In the genomic region with DNA sequence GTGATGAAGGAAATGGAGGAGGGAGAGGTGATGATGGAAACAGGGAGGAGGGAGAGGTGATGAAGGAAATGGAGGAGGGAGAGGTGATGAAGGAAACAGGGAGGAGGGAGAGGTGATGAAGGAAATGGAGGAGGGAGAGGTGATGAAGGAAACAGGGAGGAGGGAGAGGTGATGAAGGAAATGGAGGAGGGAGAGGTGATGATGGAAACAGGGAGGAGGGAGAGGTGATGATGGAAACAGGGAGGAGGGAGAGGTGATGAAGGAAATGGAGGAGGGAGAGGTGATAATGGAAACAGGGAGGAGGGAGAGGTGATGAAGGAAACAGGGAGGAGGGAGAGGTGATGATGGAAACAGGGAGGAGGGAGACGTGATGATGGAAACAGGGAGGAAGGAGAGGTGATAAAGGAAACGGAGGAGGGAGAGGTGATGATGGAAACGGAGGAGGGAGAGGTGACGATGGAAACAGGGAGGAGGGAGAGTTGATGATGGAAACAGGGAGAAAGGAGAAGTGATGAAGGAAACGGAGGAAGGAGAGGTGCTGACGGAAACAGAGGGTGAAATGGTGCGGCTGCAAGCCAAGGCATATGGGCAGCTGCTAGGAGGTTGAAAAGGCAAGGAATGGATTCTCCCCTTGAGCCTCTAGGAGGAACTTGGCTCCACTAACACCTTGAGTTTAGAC, we compare ENCODE assay signal across 12 cellular contexts. TPM values are rescaled to one million over a fixed set of nuclear protein-coding genes. Genes with fewer than 3 reads are reported as not detected.
DNase-seq lines count a peak whose midpoint lies in the region; ATAC-seq, FAIRE-seq and TF ChIP-seq lines count a peak whose summit lies in the region.
"Not testable (repeated sequence)": the region's sequence is repeated elsewhere in the genome, so short reads cannot be mapped to it uniquely, and the experiment has no call there.
"Had no signal": no experiment of that assay in that cellular context is flagged by ENCODE, and none has a peak within 500 bp of the region (broad histone marks: within the 10 kb centered on the region; RNA-seq: fewer than 3 reads in every experiment).

No MANE protein-coding gene starts in this region.

- 40% methylated on average over 1 of the region's 7 CpGs for WGBS in K562 (ENCODE audit: insufficient coverage, low coverage, missing lambda C conversion rate)
- 79 to 83% methylated on average over 6 of the region's 7 CpGs for WGBS in esophagus squamous epithelium, 2 donors
- WGBS in ovary, 3 donors, result 84 to 92% (median 86%) methylated on average over 6 of the region's 7 CpGs
- 93% methylated on average over 6 of the region's 7 CpGs for WGBS in thymus

- not testable (repeated sequence) for H3K4me1 Mint-ChIP-seq in IgD-negative memory B cell
- H3K4me1 Mint-ChIP-seq in T-helper 2 cell treated with Interferon-gamma antibody and Interleukin-4, amounts not matched to agents 5 μg/mL and 100 μg/mL, for 36 hours (ENCODE audit: low read depth), result peaks cover 29% of the 10 kb centered on the region

- H3K4me3 ChIP-seq in K562; esophagus squamous epithelium; ovary; thymus (ENCODE audit: low read length): not testable (repeated sequence)

- not testable (repeated sequence) for H4K20me1 ChIP-seq in K562 (replicated peaks; ENCODE audit: control insufficient read depth, insufficient read depth, low read length)

- H3K9ac ChIP-seq in K562 (ENCODE audit: insufficient read depth in 1 of 2, low read depth in 2 of 2, low read length in 2 of 2), result not testable (repeated sequence)

- H2AFZ ChIP-seq in K562 (ENCODE audit: low read depth, low read length), result not testable (repeated sequence)

- POLR2A ChIA-PET in K562 (lab: Yijun Ruan, JAX), result interaction anchor here (0.6 to 0.8 kb wide), 2 partner anchors 31 to 46 kb away, joined by 3 read pairs; no protein-coding TSS in a partner anchor

- not testable (repeated sequence) for TF ChIP-seq CTCF in K562 (IDR thresholded peaks at IDR 0.05 in 2 of 3, conservative IDR thresholded peaks at IDR 0.05 in 1 of 3; ENCODE audit: insufficient read depth in 2 of 3, low read depth in 1 of 3, low read length in 3 of 3); esophagus squamous epithelium (IDR thresholded peaks at IDR 0.05); ovary (IDR thresholded peaks at IDR 0.05)

- peaks cover 3 to 18% (median 7%) of the 10 kb centered on the region in 3 donors for H3K9me3 Mint-ChIP-seq in IgD-negative memory B cell
- peaks cover 26% of the 10 kb centered on the region for H3K9me3 Mint-ChIP-seq in T-helper 2 cell treated with Interferon-gamma antibody and Interleukin-4, amounts not matched to agents 5 μg/mL and 100 μg/mL, for 36 hours

- peak overlapping the region in 2 of 3 donors; percentile 19 to 91 for H3K27ac Mint-ChIP-seq in IgD-negative memory B cell
- H3K27ac Mint-ChIP-seq in T-helper 2 cell treated with Interferon-gamma antibody and Interleukin-4, amounts not matched to agents 5 μg/mL and 100 μg/mL, for 36 hours, result peak overlapping the region; percentile 4

- H3K4me1 ChIP-seq in K562 (replicated peaks in 1 of 2; ENCODE audit: control insufficient read depth in 2 of 2, insufficient read depth in 2 of 2, low read length in 2 of 2); ovary (ENCODE audit: insufficient read depth); thymus (ENCODE audit: control insufficient read depth, insufficient read depth, low read length): not testable (repeated sequence)
- peaks cover 0 to 12% (median 8%) of the 10 kb centered on the region in 3 donors for H3K4me1 ChIP-seq in esophagus squamous epithelium

- peaks cover 12% of the 10 kb centered on the region for H3K27me3 Mint-ChIP-seq in IgD-negative memory B cell
- H3K27me3 Mint-ChIP-seq in T-helper 2 cell treated with Interferon-gamma antibody and Interleukin-4, amounts not matched to agents 5 μg/mL and 100 μg/mL, for 36 hours (ENCODE audit: low read depth), result peaks cover 19% of the 10 kb centered on the region

- H3K4me2 ChIP-seq in K562 (ENCODE audit: insufficient read depth, low read length), result not testable (repeated sequence)

- not testable (repeated sequence) for TF ChIP-seq EP300 in K562 (IDR thresholded peaks at IDR 0.05; ENCODE audit: low read length); ovary (IDR thresholded peaks at IDR 0.05)

- intact Hi-C loops in K562 (cut with micrococcal nuclease); esophagus squamous epithelium (cut with DNase I); ovary (cut with DNase I): not testable (repeated sequence)

- H3K27me3 ChIP-seq in K562 (ENCODE audit: control insufficient read depth in 2 of 2, insufficient read depth in 2 of 2, low read length in 2 of 2); esophagus squamous epithelium; ovary; thymus (ENCODE audit: control insufficient read depth, insufficient read depth): not testable (repeated sequence)

- not testable (repeated sequence) for H3K36me3 ChIP-seq in K562 (ENCODE audit: control insufficient read depth, insufficient read depth, low read length); ovary; thymus (ENCODE audit: control insufficient read depth, insufficient read depth)
- H3K36me3 ChIP-seq in esophagus squamous epithelium, result peaks cover 0 to 54% (median 0%) of the 10 kb centered on the region in 3 donors

- in situ Hi-C loops in K562 (cut with MboI), result not testable (repeated sequence)

- not testable (repeated sequence) for BruUV-seq in K562 (replicated peaks; lab: Mats Ljungman, UMichigan)

- not testable (repeated sequence) for TF ChIP-seq RAD21 in K562 (CRISPR knock-in tag; conservative IDR thresholded peaks at IDR 0.05 in 1 of 2, IDR thresholded peaks at IDR 0.05 in 1 of 2)

- peak; percentile 6 for DNase-seq in DMS53 (lab: John Stamatoyannopoulos, UW)
- not testable (repeated sequence) for DNase-seq in T-helper 2 cell treated with Interferon-gamma antibody and Interleukin-4, amounts not matched to agents 5 μg/mL and 100 μg/mL, for 36 hours (ENCODE audit: low spot score); K562 (ENCODE audit: extremely low read depth in 1 of 4, low spot score in 3 of 4); esophagus squamous epithelium (lab: John Stamatoyannopoulos, UW); ovary

- H3K36me3 Mint-ChIP-seq in IgD-negative memory B cell; T-helper 2 cell treated with Interferon-gamma antibody and Interleukin-4, amounts not matched to agents 5 μg/mL and 100 μg/mL, for 36 hours (ENCODE audit: low read depth): not testable (repeated sequence)

- peak overlapping the region in 1 of 4 donors; percentile 5 for H3K4me3 Mint-ChIP-seq in IgD-negative memory B cell
- not testable (repeated sequence) for H3K4me3 Mint-ChIP-seq in T-helper 2 cell treated with Interferon-gamma antibody and Interleukin-4, amounts not matched to agents 5 μg/mL and 100 μg/mL, for 36 hours

- not testable (repeated sequence) for H3K9me1 ChIP-seq in K562 (ENCODE audit: control insufficient read depth, insufficient read depth, low read length)

- not testable (repeated sequence) for H3K27ac ChIP-seq in K562 (ENCODE audit: extremely low read depth, low read depth, low read length)
- H3K27ac ChIP-seq in esophagus squamous epithelium (peak overlapping the region; percentile 30 to 78 (median 53)), ovary (peak overlapping the region; percentile 41 to 67), thymus (ENCODE audit: low read depth) (peak overlapping the region; percentile 46)

- not testable (repeated sequence) for H3K79me2 ChIP-seq in K562 (ENCODE audit: control insufficient read depth, insufficient read depth, low read length)

- not testable (repeated sequence) for TF ChIP-seq POLR2A in K562 (conservative IDR thresholded peaks at IDR 0.05); esophagus squamous epithelium (IDR thresholded peaks at IDR 0.05); ovary (IDR thresholded peaks at IDR 0.05)

- CTCF ChIA-PET in K562 (lab: Yijun Ruan, JAX; ENCODE audit: low intra/inter-chr PET ratio), result not testable (repeated sequence)

- not testable (repeated sequence) for H3K9me3 ChIP-seq in K562 (replicated peaks; ENCODE audit: control insufficient read depth, insufficient read depth, low read depth, low read length); esophagus squamous epithelium; ovary; thymus (ENCODE audit: control insufficient read depth)

- FAIRE-seq in K562 (lab: Jason Lieb, UNC), result not testable (repeated sequence)

- not testable (repeated sequence) for ATAC-seq in K562

RNA-seq across cellular contexts. Expression of gene KREMEN1, which starts 47.4 kb away (rescaled TPM):
- polyA plus RNA-seq in IgD-negative memory B cell, result not detected
- total RNA-seq in K562 (2011; cell fraction: chromatin; rRNA removed; ENCODE audit: low replicate concordance), result 3.6 and 5.0 TPM in 2 replicates
- 4.2 and 4.5 TPM in 2 replicates for total RNA-seq in K562 (2011; cell fraction: nucleolus; rRNA removed)
- total RNA-seq in K562 (2011; cell fraction: nucleoplasm; rRNA removed), result 5.6 and 6.4 TPM in 2 replicates
- total RNA-seq in K562 (2014; rRNA removed), result 3.8 and 5.1 TPM in 2 replicates
- 3.8 and 4.3 TPM in 2 replicates for total RNA-seq in K562 (2014; rRNA removed; fragmentation: Illumina TruSeq; extraction: Trizol)
- total RNA-seq in K562 (2015; rRNA removed; fragmentation: Illumina TruSeq; extraction: Trizol), result 5.0 and 6.1 TPM in 2 replicates
- total RNA-seq in K562 (2021), result 8.8 and 11.5 TPM in 2 replicates
- 2.2 and 3.2 TPM in 2 replicates for polyA plus RNA-seq in K562 (2011; rRNA removed)
- 3.2 and 6.4 TPM in 2 replicates for polyA plus RNA-seq in K562 (2011; cell fraction: cytosol; rRNA removed)
- polyA plus RNA-seq in K562 (2011; cell fraction: nucleus; rRNA removed), result 1.1 and 3.0 TPM in 2 replicates
- 6.8 and 12.0 TPM in 2 replicates for polyA plus RNA-seq in K562 (2012)
- 8.9 and 10.1 TPM in 2 replicates for polyA plus RNA-seq in K562 (2014; fragmentation: Illumina TruSeq; extraction: Trizol)
- 1 to 10 TPM in 1 of 2 experiments, under 1 TPM in 1; 0.69 to 1.3 TPM for polyA plus RNA-seq in K562 (2014; fragmentation: Nextera tagmentation; extraction: Ambion mirVana)
- polyA plus RNA-seq in K562 (2014; rRNA removed), result 4.5 and 4.9 TPM in 2 replicates
- 1.3 and 2.4 TPM in 2 replicates for polyA minus RNA-seq in K562 (2011; rRNA and poly(A)+ RNA removed)
- 2.7 and 4.5 TPM in 2 replicates for polyA minus RNA-seq in K562 (2011; cell fraction: cytosol; rRNA and poly(A)+ RNA removed)
- 0.33 and 0.54 TPM in 2 replicates for polyA minus RNA-seq in K562 (2011; cell fraction: nucleus; rRNA and poly(A)+ RNA removed)
- 10 to 100 TPM; 34.3 to 64.8 (median 47.7) TPM for total RNA-seq in esophagus squamous epithelium
- total RNA-seq in ovary, result 10 to 100 TPM; 20.5 to 49.5 (median 40.1) TPM
- 10 to 100 TPM; 15.4 to 32.6 TPM for polyA plus RNA-seq in ovary
- polyA plus RNA-seq in thymus, result 14.2 TPM
- total RNA-seq: CD4-positive, alpha-beta memory T cell had no signal
- polyA plus RNA-seq: CD4-positive, alpha-beta memory T cell had no signal

RNA-seq across cellular contexts. Expression of gene C22orf31, which starts 58.6 kb away (rescaled TPM):
- polyA plus RNA-seq in IgD-negative memory B cell, result not detected
- not detected in 2 replicates for total RNA-seq in K562 (2011; cell fraction: chromatin; rRNA removed; ENCODE audit: low replicate concordance)
- total RNA-seq in K562 (2011; cell fraction: nucleolus; rRNA removed), result not detected in 2 replicates
- total RNA-seq in K562 (2011; cell fraction: nucleoplasm; rRNA removed), result not detected in 2 replicates
- total RNA-seq in K562 (2014; rRNA removed), result not detected in 2 replicates
- not detected in 2 replicates for total RNA-seq in K562 (2014; rRNA removed; fragmentation: Illumina TruSeq; extraction: Trizol)
- not detected in 2 replicates for total RNA-seq in K562 (2015; rRNA removed; fragmentation: Illumina TruSeq; extraction: Trizol)
- total RNA-seq in K562 (2021), result not detected in 2 replicates
- not detected in 2 replicates for polyA plus RNA-seq in K562 (2011; rRNA removed)
- polyA plus RNA-seq in K562 (2011; cell fraction: cytosol; rRNA removed), result not detected in 2 replicates
- polyA plus RNA-seq in K562 (2011; cell fraction: nucleus; rRNA removed), result not detected in 2 replicates
- polyA plus RNA-seq in K562 (2012), result not detected in 2 replicates
- not detected in 2 replicates for polyA plus RNA-seq in K562 (2014; fragmentation: Illumina TruSeq; extraction: Trizol)
- not detected for polyA plus RNA-seq in K562 (2014; fragmentation: Nextera tagmentation; extraction: Ambion mirVana)
- polyA plus RNA-seq in K562 (2014; rRNA removed), result not detected in 2 replicates
- polyA minus RNA-seq in K562 (2011; rRNA and poly(A)+ RNA removed), result not detected in 2 replicates
- polyA minus RNA-seq in K562 (2011; cell fraction: cytosol; rRNA and poly(A)+ RNA removed), result not detected in 2 replicates
- polyA minus RNA-seq in K562 (2011; cell fraction: nucleus; rRNA and poly(A)+ RNA removed), result not detected in 2 replicates
- total RNA-seq in esophagus squamous epithelium, result under 1 TPM in 1 of 4 donors, not detected in 3; 0.38 TPM
- total RNA-seq in ovary, result under 1 TPM in 5 of 7 donors, not detected in 2; 0.32 to 0.92 (median 0.35) TPM
- polyA plus RNA-seq in ovary, result under 1 TPM; 0.20 to 0.73 TPM
- 0.80 TPM for polyA plus RNA-seq in thymus
- total RNA-seq: CD4-positive, alpha-beta memory T cell; Daoy; LHCN-M2; PC-9 had no signal
- polyA plus RNA-seq: CD4-positive, alpha-beta memory T cell; SK-N-SH had no signal
